Comparison of ENCODE assay signal across 16 cellular contexts in genomic region chr19:41422456-41422855, GRCh38. TPM values are rescaled to one million over a fixed set of nuclear protein-coding genes. Genes with fewer than 3 reads are reported as not detected.
A peak's percentile ranks its signal among the peaks of the same experiment; 100 is the strongest.
DNase-seq lines count a peak whose midpoint lies in the region; ATAC-seq and TF ChIP-seq lines count a peak whose summit lies in the region.
"Had no signal": no experiment of that assay in that cellular context is flagged by ENCODE, and none has a peak within 500 bp of the region (broad histone marks: within the 10 kb centered on the region; RNA-seq: fewer than 3 reads in every experiment).

No MANE protein-coding gene starts in this region.

- no peak overlapping the region for H2BK15ac ChIP-seq in H9 (ENCODE audit: low read depth, low read length)

- ATAC-seq in activated naive CD8-positive, alpha-beta T cell treated with anti-CD3 and anti-CD28 coated beads, Interleukin-2, amount 10 ng/mL, durations not matched to agents 7 days and 5 days (ENCODE audit: low read depth) = no peak
- no peak for ATAC-seq in HG03460 (IDR thresholded peaks at IDR 0.05; ENCODE audit: unreplicated experiment)
- ATAC-seq: CD8-positive, alpha-beta T cell had no signal

- H4K91ac ChIP-seq in H9 (ENCODE audit: insufficient read length, low read depth, low read length) = no peak overlapping the region

- WGBS in H9 (ENCODE audit: extremely low coverage, insufficient read length, low lambda C conversion rate) = no CpG with 5 or more reads among the region's 18 CpGs

- no peak overlapping the region for H3K18ac ChIP-seq in H9 (ENCODE audit: insufficient read length, low read depth, low read length)

- H3K36me3 Mint-ChIP-seq in activated naive CD8-positive, alpha-beta T cell treated with anti-CD3 and anti-CD28 coated beads, Interleukin-2, amount 10 ng/mL, durations not matched to agents 7 days and 5 days = peaks cover 31% of the 10 kb centered on the region
- H3K36me3 Mint-ChIP-seq in activated naive CD8-positive, alpha-beta T cell treated with anti-CD3 and anti-CD28 coated beads for 36 hours = peaks cover 11% of the 10 kb centered on the region
- peaks cover 12 to 51% (median 40%) of the 10 kb centered on the region in 3 experiments; a peak in 6 of 7 replicates for H3K36me3 Mint-ChIP-seq in H9 (ENCODE audit: insufficient read depth in 1 of 3, low read depth in 3 of 3)
- peaks cover 93% of the 10 kb centered on the region for H3K36me3 Mint-ChIP-seq in dendritic cell treated with granulocyte-macrophage colony-stimulating factor and Interleukin-4, amounts not matched to agents 40 ng/mL and 50 ng/mL, for 4 days (ENCODE audit: low read depth)

- DNase-seq in activated naive CD8-positive, alpha-beta T cell treated with anti-CD3 and anti-CD28 coated beads, Interleukin-2, amount 10 ng/mL, durations not matched to agents 7 days and 5 days = no peak
- DNase-seq in activated naive CD8-positive, alpha-beta T cell treated with anti-CD3 and anti-CD28 coated beads for 36 hours = no peak
- DNase-seq in H9 (no peak), Ammon's horn (ENCODE audit: low spot score) (no peak)
- DNase-seq in activated CD4-positive, CD25-positive, alpha-beta regulatory T cell (lab: John Stamatoyannopoulos, UW) = no peak
- DNase-seq: BE2C; Caco-2; CD8-positive, alpha-beta T cell; HCEC 1CT; HFFc6 had no signal

- no peak overlapping the region for H2BK12ac ChIP-seq in H9 (ENCODE audit: insufficient read length, low read depth, low read length)

- H3K27ac ChIP-seq in H9 (ENCODE audit: insufficient read length, low read depth, low read length) = no peak overlapping the region
- peak overlapping the region; percentile 96 for H3K27ac ChIP-seq in neutrophil
- H3K27ac ChIP-seq: C4-2B had no signal

- no peak overlapping the region for H3K4me3 Mint-ChIP-seq in activated naive CD8-positive, alpha-beta T cell treated with anti-CD3 and anti-CD28 coated beads, Interleukin-2, amount 10 ng/mL, durations not matched to agents 7 days and 5 days
- H3K4me3 Mint-ChIP-seq in activated naive CD8-positive, alpha-beta T cell treated with anti-CD3 and anti-CD28 coated beads for 36 hours = no peak overlapping the region
- no peak overlapping the region; a peak in 1 of 5 replicates for H3K4me3 Mint-ChIP-seq in H9
- peak overlapping the region; percentile 10 for H3K4me3 Mint-ChIP-seq in dendritic cell treated with granulocyte-macrophage colony-stimulating factor and Interleukin-4, amounts not matched to agents 40 ng/mL and 50 ng/mL, for 4 days
- H3K4me3 Mint-ChIP-seq: CD8-positive, alpha-beta T cell; HFFc6 had no signal

- no peak overlapping the region for H3T11ph ChIP-seq in H9 (ENCODE audit: low read length)

- H2AFZ ChIP-seq in H9 (ENCODE audit: low read length) = no peak overlapping the region

- H3K4me2 ChIP-seq in H9 (ENCODE audit: insufficient read depth, insufficient read length, low read length) = no peak overlapping the region

- no peak overlapping the region for H2BK5ac ChIP-seq in H9 (ENCODE audit: insufficient read length, low read length)

- no peak overlapping the region for H3K4ac ChIP-seq in H9 (ENCODE audit: low read depth, low read length)

- no peak overlapping the region for H2BK120ac ChIP-seq in H9 (ENCODE audit: low read depth, low read length, poor library complexity, severe bottlenecking)

- H3K23me2 ChIP-seq in H9 (ENCODE audit: insufficient read length, low read depth, low read length, poor library complexity, severe bottlenecking) = peaks cover under 1% of the 10 kb centered on the region

- H3K4me1 ChIP-seq in H9 (ENCODE audit: insufficient read depth, low read length) = no peaks in the 10 kb centered on the region
- H3K4me1 ChIP-seq in neutrophil (ENCODE audit: control insufficient read depth in 1 of 2, insufficient read depth in 1 of 2, low read depth in 1 of 2, low read length in 1 of 2) = peaks cover 94 to 98% of the 10 kb centered on the region in 2 experiments

- H3K9ac ChIP-seq in H9 (ENCODE audit: extremely low read depth, insufficient read length, low read length) = no peak overlapping the region

- H3K23ac ChIP-seq in H9 (ENCODE audit: insufficient read length, low read depth, low read length) = no peak overlapping the region

- H3K14ac ChIP-seq in H9 (ENCODE audit: insufficient read depth, low read length) = no peak overlapping the region

- H2AK5ac ChIP-seq in H9 (ENCODE audit: insufficient read length, low read length) = no peak overlapping the region

- peaks cover 2% of the 10 kb centered on the region for H4K20me1 ChIP-seq in H9 (ENCODE audit: control insufficient read depth, insufficient read depth, insufficient read length)

- no peaks in the 10 kb centered on the region for H3K79me1 ChIP-seq in H9 (ENCODE audit: insufficient read depth, low read depth, low read length, poor library complexity, severe bottlenecking)

- H3K9me3 ChIP-seq in H9 (ENCODE audit: control insufficient read depth, low read depth, low read length) = no peaks in the 10 kb centered on the region
- no peaks in the 10 kb centered on the region for H3K9me3 ChIP-seq in neutrophil
- H3K9me3 ChIP-seq: BE2C, Caco-2 had no signal

- H2BK20ac ChIP-seq in H9 (ENCODE audit: low read depth, low read length, poor library complexity, severe bottlenecking) = no peak overlapping the region

- no peak overlapping the region for H4K5ac ChIP-seq in H9 (ENCODE audit: insufficient read length, low read depth, low read length)

- intact Hi-C loops in dendritic cell treated with granulocyte-macrophage colony-stimulating factor and Interleukin-4, amounts not matched to agents 40 ng/mL and 50 ng/mL, for 4 days (cut with micrococcal nuclease) = loop anchor here (10.0 kb wide), 1 partner anchor 68 kb away; the partner anchor contains the start of gene TGFB1

- H3K4me1 Mint-ChIP-seq in activated naive CD8-positive, alpha-beta T cell treated with anti-CD3 and anti-CD28 coated beads, Interleukin-2, amount 10 ng/mL, durations not matched to agents 7 days and 5 days = peaks cover 9% of the 10 kb centered on the region
- H3K4me1 Mint-ChIP-seq in activated naive CD8-positive, alpha-beta T cell treated with anti-CD3 and anti-CD28 coated beads for 36 hours = peaks cover 6% of the 10 kb centered on the region
- H3K4me1 Mint-ChIP-seq in H9 = peaks cover 7 to 13% of the 10 kb centered on the region in 2 experiments
- H3K4me1 Mint-ChIP-seq in dendritic cell treated with granulocyte-macrophage colony-stimulating factor and Interleukin-4, amounts not matched to agents 40 ng/mL and 50 ng/mL, for 4 days (ENCODE audit: low read depth) = peaks cover 86% of the 10 kb centered on the region

- H3K27ac Mint-ChIP-seq in activated naive CD8-positive, alpha-beta T cell treated with anti-CD3 and anti-CD28 coated beads, Interleukin-2, amount 10 ng/mL, durations not matched to agents 7 days and 5 days = peak overlapping the region; percentile 34
- no peak overlapping the region for H3K27ac Mint-ChIP-seq in activated naive CD8-positive, alpha-beta T cell treated with anti-CD3 and anti-CD28 coated beads for 36 hours
- peak overlapping the region in 2 of 3 experiments; percentile 65 to 70; a peak in 2 of 7 replicates for H3K27ac Mint-ChIP-seq in H9
- H3K27ac Mint-ChIP-seq in dendritic cell treated with granulocyte-macrophage colony-stimulating factor and Interleukin-4, amounts not matched to agents 40 ng/mL and 50 ng/mL, for 4 days = peak overlapping the region; percentile 87
- H3K27ac Mint-ChIP-seq: CD8-positive, alpha-beta T cell; HFFc6 had no signal

- H3K27me3 ChIP-seq in H9 (ENCODE audit: insufficient read depth, low read length) (no peaks in the 10 kb centered on the region), neutrophil (no peaks in the 10 kb centered on the region)
- H3K27me3 ChIP-seq: BE2C had no signal

- H4K8ac ChIP-seq in H9 (replicated peaks; ENCODE audit: insufficient read length, low read depth, low read length) = no peak overlapping the region

- peak overlapping the region in 1 of 2 experiments; percentile 7 for H3K4me3 ChIP-seq in neutrophil (ENCODE audit: low read depth in 1 of 2, low read length in 1 of 2)

- POLR2A ChIA-PET in activated naive CD8-positive, alpha-beta T cell treated with anti-CD3 and anti-CD28 coated beads, Interleukin-2, amount 10 ng/mL, durations not matched to agents 7 days and 5 days (lab: Charles Lee) = no interaction called here

- no peaks in the 10 kb centered on the region for H3K79me2 ChIP-seq in H9 (ENCODE audit: insufficient read depth, low read length)

- H3K36me3 ChIP-seq in neutrophil = peaks cover 51% of the 10 kb centered on the region

- TF ChIP-seq CTCF in H9 (conservative IDR thresholded peaks at IDR 0.05) (no peak), neutrophil (IDR thresholded peaks at IDR 0.05) (no peak)

- no peaks in the 10 kb centered on the region for H3K9me3 Mint-ChIP-seq in activated naive CD8-positive, alpha-beta T cell treated with anti-CD3 and anti-CD28 coated beads, Interleukin-2, amount 10 ng/mL, durations not matched to agents 7 days and 5 days
- H3K9me3 Mint-ChIP-seq in activated naive CD8-positive, alpha-beta T cell treated with anti-CD3 and anti-CD28 coated beads for 36 hours = no peaks in the 10 kb centered on the region
- no peaks in the 10 kb centered on the region for H3K9me3 Mint-ChIP-seq in H9
- no peaks in the 10 kb centered on the region for H3K9me3 Mint-ChIP-seq in dendritic cell treated with granulocyte-macrophage colony-stimulating factor and Interleukin-4, amounts not matched to agents 40 ng/mL and 50 ng/mL, for 4 days
- H3K9me3 Mint-ChIP-seq: CD8-positive, alpha-beta T cell; HFFc6 had no signal

- no peaks in the 10 kb centered on the region for H3K27me3 Mint-ChIP-seq in activated naive CD8-positive, alpha-beta T cell treated with anti-CD3 and anti-CD28 coated beads, Interleukin-2, amount 10 ng/mL, durations not matched to agents 7 days and 5 days
- H3K27me3 Mint-ChIP-seq in activated naive CD8-positive, alpha-beta T cell treated with anti-CD3 and anti-CD28 coated beads for 36 hours = no peaks in the 10 kb centered on the region
- H3K27me3 Mint-ChIP-seq in H9 (ENCODE audit: low read depth) = no peaks in the 10 kb centered on the region; the same call in none of the 2 replicates
- no peaks in the 10 kb centered on the region for H3K27me3 Mint-ChIP-seq in dendritic cell treated with granulocyte-macrophage colony-stimulating factor and Interleukin-4, amounts not matched to agents 40 ng/mL and 50 ng/mL, for 4 days

- no peak overlapping the region for H3K56ac ChIP-seq in H9 (ENCODE audit: insufficient read length, low read depth, low read length)

RNA-seq across cellular contexts. Expression of gene B3GNT8, which starts 4.7 kb away (rescaled TPM):
- 1 to 10 TPM; 2.0 to 2.2 TPM for total RNA-seq in activated naive CD8-positive, alpha-beta T cell treated with anti-CD3 and anti-CD28 coated beads, Interleukin-2, amount 10 ng/mL, durations not matched to agents 7 days and 5 days
- total RNA-seq in activated naive CD8-positive, alpha-beta T cell treated with anti-CD3 and anti-CD28 coated beads for 36 hours = under 1 TPM; 0.10 to 0.48 TPM
- 0.86 and 0.96 TPM in 2 replicates for total RNA-seq in H9 (2021)

RNA-seq across cellular contexts. Expression of gene DMAC2, which starts 17.3 kb away (rescaled TPM):
- total RNA-seq in activated naive CD8-positive, alpha-beta T cell treated with anti-CD3 and anti-CD28 coated beads, Interleukin-2, amount 10 ng/mL, durations not matched to agents 7 days and 5 days = 10 to 100 TPM; 41.3 to 42.6 TPM
- total RNA-seq in activated naive CD8-positive, alpha-beta T cell treated with anti-CD3 and anti-CD28 coated beads for 36 hours = 10 to 100 TPM; 54.5 to 63.0 TPM
- total RNA-seq in H9 (2021) = 70.5 and 74.7 TPM in 2 replicates

RNA-seq across cellular contexts. Expression of gene ERICH4, which starts 20.5 kb away (rescaled TPM):
- total RNA-seq in activated naive CD8-positive, alpha-beta T cell treated with anti-CD3 and anti-CD28 coated beads, Interleukin-2, amount 10 ng/mL, durations not matched to agents 7 days and 5 days = not detected
- total RNA-seq in activated naive CD8-positive, alpha-beta T cell treated with anti-CD3 and anti-CD28 coated beads for 36 hours = not detected
- not detected in 2 replicates for total RNA-seq in H9 (2021)
- total RNA-seq: Caco-2; CD8-positive, alpha-beta T cell; Daoy; H1; HFFc6 had no signal

RNA-seq across cellular contexts. Expression of gene BCKDHA, which starts 24.8 kb away (rescaled TPM):
- total RNA-seq in activated naive CD8-positive, alpha-beta T cell treated with anti-CD3 and anti-CD28 coated beads, Interleukin-2, amount 10 ng/mL, durations not matched to agents 7 days and 5 days = 10 to 100 TPM; 23.8 to 26.9 TPM
- total RNA-seq in activated naive CD8-positive, alpha-beta T cell treated with anti-CD3 and anti-CD28 coated beads for 36 hours = 10 to 100 TPM; 21.3 to 28.0 TPM
- 21.1 and 28.3 TPM in 2 replicates for total RNA-seq in H9 (2021)

RNA-seq across cellular contexts. Expression of gene EXOSC5, which starts 25.3 kb away (rescaled TPM):
- total RNA-seq in activated naive CD8-positive, alpha-beta T cell treated with anti-CD3 and anti-CD28 coated beads, Interleukin-2, amount 10 ng/mL, durations not matched to agents 7 days and 5 days = 10 to 100 TPM; 20.9 to 25.9 TPM
- total RNA-seq in activated naive CD8-positive, alpha-beta T cell treated with anti-CD3 and anti-CD28 coated beads for 36 hours = 10 to 100 TPM; 43.5 to 44.6 TPM
- 58.7 and 62.1 TPM in 2 replicates for total RNA-seq in H9 (2021)
